In the genomic region with DNA sequence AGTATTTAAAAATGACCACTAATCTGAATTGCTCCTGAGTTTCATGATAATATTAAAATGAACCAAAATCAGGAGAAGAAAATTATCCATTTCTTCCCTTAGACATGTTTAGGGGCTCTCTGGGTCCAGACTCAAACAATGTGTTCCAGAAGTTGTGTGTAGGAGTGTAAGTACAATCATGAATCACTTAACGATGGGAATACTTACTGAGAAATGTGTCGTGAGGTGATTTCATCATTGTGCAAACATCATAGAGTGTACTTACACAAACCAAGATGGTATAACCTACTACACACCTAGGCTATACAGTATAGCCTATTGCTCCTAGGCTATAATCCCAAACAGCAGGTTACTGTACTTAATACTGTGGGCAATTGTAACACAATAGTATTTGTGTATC, we compare ENCODE assay signal across 28 cellular contexts.
"Had no signal": no experiment of that assay in that cellular context is flagged by ENCODE, and none has a peak within 500 bp of the region (broad histone marks: within the 10 kb centered on the region; RNA-seq: fewer than 3 reads in every experiment).

No MANE protein-coding gene starts in this region.

- H3K9me3 ChIP-seq: mucosa of descending colon, ovary, suprapubic skin, thoracic aorta, tibial artery, upper lobe of right lung, uterus had no signal

- DNase-seq: hippocampal formation; kidney; left colon; left ventricle myocardium inferior; midbrain; mucosa of descending colon; naive thymus-derived CD4-positive, alpha-beta T cell; ovary; retina; right cardiac atrium; stimulated activated CD4-positive, alpha-beta T cell treated with anti-CD3 and anti-CD28 coated beads, Interleukin-12 subunit alpha, Interleukin-12 subunit beta, amount 100 ng/mL, for 4 hours; stimulated activated CD4-positive, alpha-beta T cell treated with anti-CD3 and anti-CD28 coated beads, Interleukin-15, amount 100 ng/mL, for 24 hours; stimulated activated CD4-positive, alpha-beta T cell treated with anti-CD3 and anti-CD28 coated beads, Interleukin-2, amount 100 ng/mL, for 24 hours; stimulated activated CD4-positive, alpha-beta T cell treated with anti-CD3 and anti-CD28 coated beads, Interleukin-4, amount 100 ng/mL, for 1 hour; stimulated activated naive B cell treated with anti-CD40 and anti-IgM and Interleukin-4, amounts not matched to agents 10 μg/mL and 1 μg/mL and 100 μg/mL, for 72 hours; stimulated activated naive CD8-positive, alpha-beta T cell treated with anti-CD3 and anti-CD28 coated beads, Interleukin-15, Interleukin-2, amounts not matched to agents 100 U/mL and 50 U/mL, for 24 hours; tibial artery; trophoblast cell; upper lobe of right lung; uterus had no signal

- H3K4me1 ChIP-seq: left ventricle myocardium inferior, suprapubic skin, tibial artery, upper lobe of right lung, uterus had no signal

- H3K4me3 Mint-ChIP-seq: memory B cell; naive thymus-derived CD4-positive, alpha-beta T cell; natural killer cell treated with Interleukin-12 subunit alpha and Interleukin-12 subunit beta and Interleukin-15 and Interleukin-18, amount 100 ng/mL, for 72 hours; stimulated activated naive B cell treated with anti-CD40 and anti-IgM and Interleukin-4, amounts not matched to agents 10 μg/mL and 1 μg/mL and 100 μg/mL, for 72 hours had no signal

- H3K4me3 ChIP-seq: left ventricle myocardium inferior, lung, mucosa of descending colon, ovary, skin epidermis, suprapubic skin, thoracic aorta, tibial artery, upper lobe of right lung, uterus had no signal

- H3K36me3 ChIP-seq: left ventricle myocardium inferior, ovary, suprapubic skin, thoracic aorta, tibial artery, upper lobe of right lung, uterus had no signal

- H3K9me3 Mint-ChIP-seq: memory B cell had no signal

- H3K27me3 Mint-ChIP-seq: memory B cell, progenitor cell of endocrine pancreas had no signal

- ATAC-seq: left colon; mucosa of descending colon; naive thymus-derived CD4-positive, alpha-beta T cell; natural killer cell treated with Interleukin-12 subunit alpha and Interleukin-12 subunit beta and Interleukin-15 and Interleukin-18, amount 100 ng/mL, for 72 hours; right cardiac atrium; sciatic nerve; stimulated activated naive B cell treated with anti-CD40 and anti-IgM and Interleukin-4, amounts not matched to agents 10 μg/mL and 1 μg/mL and 100 μg/mL, for 72 hours; stimulated activated naive CD8-positive, alpha-beta T cell treated with anti-CD3 and anti-CD28 coated beads, Interleukin-15, Interleukin-2, amounts not matched to agents 100 U/mL and 50 U/mL, for 24 hours; upper lobe of right lung had no signal

- H3K27me3 ChIP-seq: ovary, suprapubic skin, tibial artery, upper lobe of right lung, uterus had no signal

- H3K27ac Mint-ChIP-seq: memory B cell; naive thymus-derived CD4-positive, alpha-beta T cell; natural killer cell treated with Interleukin-12 subunit alpha and Interleukin-12 subunit beta and Interleukin-15 and Interleukin-18, amount 100 ng/mL, for 72 hours; progenitor cell of endocrine pancreas; stimulated activated naive B cell treated with anti-CD40 and anti-IgM and Interleukin-4, amounts not matched to agents 10 μg/mL and 1 μg/mL and 100 μg/mL, for 72 hours had no signal

- H3K4me1 Mint-ChIP-seq: memory B cell; naive thymus-derived CD4-positive, alpha-beta T cell; stimulated activated naive B cell treated with anti-CD40 and anti-IgM and Interleukin-4, amounts not matched to agents 10 μg/mL and 1 μg/mL and 100 μg/mL, for 72 hours had no signal
